Comparison of ENCODE assay signal across 16 cellular contexts in genomic region chr4:15034071-15034764, GRCh38. TPM values are rescaled to one million over a fixed set of nuclear protein-coding genes. Genes with fewer than 3 reads are reported as not detected.
DNase-seq lines count a peak whose midpoint lies in the region; ATAC-seq, FAIRE-seq and TF ChIP-seq lines count a peak whose summit lies in the region.
"Had no signal": no experiment of that assay in that cellular context is flagged by ENCODE, and none has a peak within 500 bp of the region (broad histone marks: within the 10 kb centered on the region; RNA-seq: fewer than 3 reads in every experiment).

No MANE protein-coding gene starts in this region.

- H3K9me3 Mint-ChIP-seq in WTC11 (peaks cover 17% of the 10 kb centered on the region), T-cell (no peaks in the 10 kb centered on the region)
- H3K9me3 Mint-ChIP-seq: activated CD4-positive, alpha-beta memory T cell treated with anti-CD3 and anti-CD28 coated beads, Interleukin-2, amount 10 ng/mL, durations not matched to agents 7 days and 5 days had no signal

- H3K4me3 ChIP-seq in BE2C (ENCODE audit: low read depth, low read length) (no peak overlapping the region), pancreas (no peak overlapping the region)

- H3K4me3 Mint-ChIP-seq in WTC11, result no peak overlapping the region
- no peak overlapping the region for H3K4me3 Mint-ChIP-seq in T-cell
- H3K4me3 Mint-ChIP-seq: activated CD4-positive, alpha-beta memory T cell treated with anti-CD3 and anti-CD28 coated beads, Interleukin-2, amount 10 ng/mL, durations not matched to agents 7 days and 5 days; activated naive CD8-positive, alpha-beta T cell had no signal

- H3K27me3 Mint-ChIP-seq in WTC11 (ENCODE audit: low read depth) (no peaks in the 10 kb centered on the region), T-cell (no peaks in the 10 kb centered on the region)
- H3K27me3 Mint-ChIP-seq: activated CD4-positive, alpha-beta memory T cell treated with anti-CD3 and anti-CD28 coated beads, Interleukin-2, amount 10 ng/mL, durations not matched to agents 7 days and 5 days; activated naive CD8-positive, alpha-beta T cell had no signal

- no peaks in the 10 kb centered on the region for H3K4me1 Mint-ChIP-seq in WTC11
- H3K4me1 Mint-ChIP-seq in T-cell, result peaks cover 5 to 27% (median 18%) of the 10 kb centered on the region in 3 donors

- peaks cover 22% of the 10 kb centered on the region for H3K36me3 Mint-ChIP-seq in WTC11
- H3K36me3 Mint-ChIP-seq in T-cell, result peaks cover 40% of the 10 kb centered on the region

- DNase-seq in BE2C, result peak; percentile 42
- peak; percentile 48 for DNase-seq in NCI-H226
- DNase-seq in dermis microvascular lymphatic vessel endothelial cell (ENCODE audit: low read depth in 2 of 2), result peak; percentile 69 to 76
- DNase-seq in pancreas, result no peak
- no peak for DNase-seq in WTC11 (ENCODE audit: low spot score)
- DNase-seq in T-cell, result no peak
- DNase-seq: activated CD4-positive, alpha-beta memory T cell treated with anti-CD3 and anti-CD28 coated beads, Interleukin-2, amount 10 ng/mL, durations not matched to agents 7 days and 5 days; DMS 273 treated with DMSO at 0.1 percent for 48 hours; NCI-H1436; NCI-H774; stimulated activated CD4-positive, alpha-beta T cell treated with anti-CD3 and anti-CD28 coated beads, Interleukin-4, amount 100 ng/mL, for 4 hours; substantia nigra; SW 1271 had no signal

- H3K9me3 ChIP-seq in BE2C (no peaks in the 10 kb centered on the region; the same call in 1 of the 2 replicates), pancreas (no peaks in the 10 kb centered on the region)

- H3K27ac ChIP-seq in pancreas, result no peak overlapping the region

- intact Hi-C loops in pancreas (cut with DNase I), result no loop called here

- TF ChIP-seq CTCF in BE2C (IDR thresholded peaks at IDR 0.05; ENCODE audit: low read depth, low read length) (no peak), pancreas (IDR thresholded peaks at IDR 0.05) (no peak), WTC11 (IDR thresholded peaks at IDR 0.05) (no peak)

- POLR2A ChIA-PET in WTC11 (lab: Charles Lee) (no interaction called here), T-cell (lab: Charles Lee) (no interaction called here)

- H3K27me3 ChIP-seq in BE2C (no peaks in the 10 kb centered on the region), pancreas (no peaks in the 10 kb centered on the region)

- H3K36me3 ChIP-seq in BE2C, result peaks cover 16% of the 10 kb centered on the region
- peaks cover 0 to 2% (median 0%) of the 10 kb centered on the region in 3 donors for H3K36me3 ChIP-seq in pancreas

- FAIRE-seq in pancreas (lab: Jason Lieb, UNC), result no peak

- peak in 3 of 4 donors; percentile 31 to 57 (median 46) for ATAC-seq in pancreas
- no peak for ATAC-seq in HG02571 (IDR thresholded peaks at IDR 0.05; ENCODE audit: unreplicated experiment)
- ATAC-seq in WTC11, result no peak
- ATAC-seq in T-cell (replicated peaks in 1 of 4), result no peak
- ATAC-seq in HG03097 (IDR thresholded peaks at IDR 0.05; ENCODE audit: low FRiP score, unreplicated experiment), result no peak

- CTCF ChIA-PET in WTC11 (lab: Charles Lee) (no interaction called here), T-cell (lab: Charles Lee) (no interaction called here)

- no peaks in the 10 kb centered on the region; the same call in 1 of the 2 replicates for H3K4me1 ChIP-seq in BE2C
- H3K4me1 ChIP-seq in pancreas, result peaks cover 13 to 40% (median 16%) of the 10 kb centered on the region in 3 donors

- H3K27ac Mint-ChIP-seq in WTC11 (no peak overlapping the region), T-cell (no peak overlapping the region)
- H3K27ac Mint-ChIP-seq: activated CD4-positive, alpha-beta memory T cell treated with anti-CD3 and anti-CD28 coated beads, Interleukin-2, amount 10 ng/mL, durations not matched to agents 7 days and 5 days; activated naive CD8-positive, alpha-beta T cell had no signal

- 83 to 87% methylated on average over 6 of the region's 6 CpGs for WGBS in pancreas, 2 donors

TF ChIP-seq in WTC11, 78 proteins besides CTCF, POLR2A, EP300 and RAD21:
- no peak for TF ChIP-seq PREB (CRISPR knock-in tag; IDR thresholded peaks at IDR 0.05; ENCODE audit: borderline replicate concordance)
- no peak for TF ChIP-seq NFATC4 (CRISPR knock-in tag; IDR thresholded peaks at IDR 0.05)
- no peak for TF ChIP-seq TP53 (CRISPR knock-in tag; IDR thresholded peaks at IDR 0.05)
- TF ChIP-seq, protein P1, sequence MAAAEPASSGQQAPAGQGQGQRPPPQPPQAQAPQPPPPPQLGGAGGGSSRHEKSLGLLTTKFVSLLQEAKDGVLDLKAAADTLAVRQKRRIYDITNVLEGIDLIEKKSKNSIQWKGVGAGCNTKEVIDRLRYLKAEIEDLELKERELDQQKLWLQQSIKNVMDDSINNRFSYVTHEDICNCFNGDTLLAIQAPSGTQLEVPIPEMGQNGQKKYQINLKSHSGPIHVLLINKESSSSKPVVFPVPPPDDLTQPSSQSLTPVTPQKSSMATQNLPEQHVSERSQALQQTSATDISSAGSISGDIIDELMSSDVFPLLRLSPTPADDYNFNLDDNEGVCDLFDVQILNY (CRISPR knock-in tag; IDR thresholded peaks at IDR 0.05), result no peak
- TF ChIP-seq TEAD1 (CRISPR knock-in tag; IDR thresholded peaks at IDR 0.05), result no peak
- TF ChIP-seq ZNF416 (CRISPR knock-in tag; IDR thresholded peaks at IDR 0.05), result no peak
- TF ChIP-seq IRF2 (CRISPR knock-in tag; IDR thresholded peaks at IDR 0.05; ENCODE audit: borderline replicate concordance, low read depth), result no peak
- TF ChIP-seq EMX1 (CRISPR knock-in tag; IDR thresholded peaks at IDR 0.05), result no peak
- TF ChIP-seq, protein P2, sequence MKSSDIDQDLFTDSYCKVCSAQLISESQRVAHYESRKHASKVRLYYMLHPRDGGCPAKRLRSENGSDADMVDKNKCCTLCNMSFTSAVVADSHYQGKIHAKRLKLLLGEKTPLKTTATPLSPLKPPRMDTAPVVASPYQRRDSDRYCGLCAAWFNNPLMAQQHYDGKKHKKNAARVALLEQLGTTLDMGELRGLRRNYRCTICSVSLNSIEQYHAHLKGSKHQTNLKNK (CRISPR knock-in tag; IDR thresholded peaks at IDR 0.05), result no peak
- TF ChIP-seq, protein P3, sequence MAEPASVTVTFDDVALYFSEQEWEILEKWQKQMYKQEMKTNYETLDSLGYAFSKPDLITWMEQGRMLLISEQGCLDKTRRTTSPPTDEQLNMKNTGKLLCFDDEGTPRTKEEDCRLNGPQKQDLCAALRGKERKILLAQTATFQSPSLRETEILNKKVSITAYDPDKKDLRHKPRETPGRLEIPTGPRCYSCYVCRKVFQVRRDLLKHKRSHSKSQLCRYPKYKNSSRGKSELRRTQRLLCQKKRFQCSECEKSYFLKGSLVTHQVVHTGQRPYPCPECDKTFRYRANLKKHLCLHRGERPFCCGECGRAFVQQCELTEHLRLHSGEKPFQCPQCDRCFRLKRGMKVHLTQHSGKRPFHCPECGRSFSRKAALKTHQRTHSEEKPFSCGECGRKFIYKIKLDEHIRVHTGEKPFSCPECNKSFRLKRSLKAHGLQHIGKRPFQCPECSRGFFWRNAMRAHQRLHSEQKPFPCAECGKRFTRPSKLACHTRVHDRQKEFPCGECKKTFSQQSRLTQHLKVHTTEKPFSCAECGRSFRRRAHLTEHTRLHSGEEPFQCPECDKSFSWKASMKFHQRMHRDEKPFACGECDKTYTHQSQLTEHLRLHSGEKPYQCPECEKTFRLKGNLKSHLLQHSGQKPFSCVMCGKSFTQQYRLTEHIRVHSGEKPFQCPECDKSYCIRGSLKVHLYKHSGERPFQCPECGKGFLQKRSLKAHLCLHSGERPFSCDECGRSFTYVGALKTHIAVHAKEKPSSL (CRISPR knock-in tag; conservative IDR thresholded peaks at IDR 0.05), result no peak

RNA-seq across cellular contexts. Expression of gene CPEB2, which starts 31.9 kb away (rescaled TPM):
- 1.7 TPM for polyA plus RNA-seq in BE2C (2012; ENCODE audit: insufficient read depth, insufficient read length, low read depth)
- total RNA-seq in dermis microvascular lymphatic vessel endothelial cell (5.1 and 10.0 TPM in 2 replicates), pancreas (1 to 10 TPM; 5.3 to 9.2 (median 6.8) TPM), WTC11 (2021) (2.5 to 3.3 TPM (median 2.8 TPM) in 3 replicates), T-cell (10 to 100 TPM; 14.8 to 32.3 (median 16.2) TPM)
- polyA plus RNA-seq in pancreas, result 1 to 10 TPM; 1.7 to 3.9 TPM

Comparison
In these comparisons a context has a peak if more than half of its experiments do, and no peak if none do; other contexts are left out.
1. DNase-seq: peak in BE2C (single experiment), NCI-H226 (single experiment) and dermis microvascular lymphatic vessel endothelial cell (2 of 2); none in pancreas (0 of 6), WTC11 (single experiment) and T-cell (0 of 34).
2. ATAC-seq: peak in pancreas (3 of 4); none in HG02571 (single experiment), WTC11 (single experiment), T-cell (0 of 4) and HG03097 (single experiment).